Comparison of ENCODE assay signal across 8 cellular contexts in genomic region chr5:10489810-10490426, GRCh38. TPM values are rescaled to one million over a fixed set of nuclear protein-coding genes. Genes with fewer than 3 reads are reported as not detected.
DNase-seq lines count a peak whose midpoint lies in the region; ATAC-seq and TF ChIP-seq lines count a peak whose summit lies in the region.

No MANE protein-coding gene starts in this region.

- H3K4me3 Mint-ChIP-seq in activated naive CD4-positive, alpha-beta T cell treated with anti-CD3 and anti-CD28 coated beads, Interleukin-2, amount 10 ng/mL, durations not matched to agents 7 days and 5 days, result no peak overlapping the region
- H3K4me3 Mint-ChIP-seq in naive B cell, result peak overlapping the region in 7 of 8 donors; percentile 31 to 82 (median 58)
- no peak overlapping the region for H3K4me3 Mint-ChIP-seq in WTC11

- POLR2A ChIA-PET in WTC11 (lab: Charles Lee), result no interaction called here

- H3K36me3 Mint-ChIP-seq in activated naive CD4-positive, alpha-beta T cell treated with anti-CD3 and anti-CD28 coated beads, Interleukin-2, amount 10 ng/mL, durations not matched to agents 7 days and 5 days, result no peaks in the 10 kb centered on the region
- peaks cover 9% of the 10 kb centered on the region in 2 donors for H3K36me3 Mint-ChIP-seq in naive B cell
- peaks cover 11% of the 10 kb centered on the region for H3K36me3 Mint-ChIP-seq in WTC11

- peak; percentile 42 for DNase-seq in activated naive CD4-positive, alpha-beta T cell treated with anti-CD3 and anti-CD28 coated beads, Interleukin-2, amount 10 ng/mL, durations not matched to agents 7 days and 5 days
- DNase-seq in activated naive CD4-positive, alpha-beta T cell treated with anti-CD3 and anti-CD28 coated beads, Interleukin-2, amount 50 U/mL, for 16 hours, result no peak
- DNase-seq in RPMI8226 (peak; percentile 16), naive B cell (peak; percentile 40), WTC11 (ENCODE audit: low spot score) (no peak), NCI-H187 treated with DMSO at 0.1 percent for 48 hours (lab: John Stamatoyannopoulos, UW) (no peak), NCI-H1092 (lab: John Stamatoyannopoulos, UW) (no peak)

- H3K9me3 Mint-ChIP-seq in activated naive CD4-positive, alpha-beta T cell treated with anti-CD3 and anti-CD28 coated beads, Interleukin-2, amount 10 ng/mL, durations not matched to agents 7 days and 5 days, result peaks cover 15% of the 10 kb centered on the region
- H3K9me3 Mint-ChIP-seq in naive B cell (peaks cover 0 to 14% (median 11%) of the 10 kb centered on the region in 7 donors), WTC11 (peaks cover 26% of the 10 kb centered on the region)

- CTCF ChIA-PET in activated naive CD4-positive, alpha-beta T cell treated with anti-CD3 and anti-CD28 coated beads, Interleukin-2, amount 10 ng/mL, durations not matched to agents 7 days and 5 days (lab: Charles Lee), result interaction anchor here (0.7 to 1.7 kb wide), 9 partner anchors 11 to 206 kb away, joined by 3 to 8 read pairs (median 3); no protein-coding TSS in a partner anchor
- CTCF ChIA-PET in WTC11 (lab: Charles Lee), result interaction anchor here (0.5 to 3.1 kb wide), 5 partner anchors 9 to 137 kb away, joined by 4 to 19 read pairs (median 8); no protein-coding TSS in a partner anchor

- no peak for TF ChIP-seq CTCF in WTC11 (IDR thresholded peaks at IDR 0.05)

- no peak overlapping the region for H3K27ac Mint-ChIP-seq in activated naive CD4-positive, alpha-beta T cell treated with anti-CD3 and anti-CD28 coated beads, Interleukin-2, amount 10 ng/mL, durations not matched to agents 7 days and 5 days
- H3K27ac Mint-ChIP-seq in naive B cell (peak overlapping the region in 4 of 6 donors; percentile 36 to 92 (median 70)), WTC11 (no peak overlapping the region)

- H3K4me1 Mint-ChIP-seq in activated naive CD4-positive, alpha-beta T cell treated with anti-CD3 and anti-CD28 coated beads, Interleukin-2, amount 10 ng/mL, durations not matched to agents 7 days and 5 days, result peaks cover 42% of the 10 kb centered on the region
- H3K4me1 Mint-ChIP-seq in naive B cell (peaks cover 23 to 45% (median 44%) of the 10 kb centered on the region in 3 donors), WTC11 (peaks cover 15% of the 10 kb centered on the region)

- ATAC-seq in HG02885 (IDR thresholded peaks at IDR 0.05; ENCODE audit: poor library complexity, unreplicated experiment) (peak; percentile 92), naive B cell (ENCODE audit: low read depth in 2 of 2) (peak; percentile 92 to 93), WTC11 (no peak)

- H3K27me3 Mint-ChIP-seq in activated naive CD4-positive, alpha-beta T cell treated with anti-CD3 and anti-CD28 coated beads, Interleukin-2, amount 10 ng/mL, durations not matched to agents 7 days and 5 days, result peaks cover 32% of the 10 kb centered on the region
- H3K27me3 Mint-ChIP-seq in naive B cell, result peaks cover 0 to 5% (median 0%) of the 10 kb centered on the region in 3 donors
- peaks cover 4% of the 10 kb centered on the region; the same call in 1 of the 2 replicates for H3K27me3 Mint-ChIP-seq in WTC11 (ENCODE audit: low read depth)

TF ChIP-seq in WTC11, 78 proteins besides CTCF, POLR2A, EP300 and RAD21:
- TF ChIP-seq NFYB (CRISPR knock-in tag; conservative IDR thresholded peaks at IDR 0.05; ENCODE audit: low read depth), result no peak
- no peak for TF ChIP-seq MYBL2 (CRISPR knock-in tag; IDR thresholded peaks at IDR 0.05)
- TF ChIP-seq ZNF138 (CRISPR knock-in tag; conservative IDR thresholded peaks at IDR 0.05), result no peak
- no peak for TF ChIP-seq RELA (CRISPR knock-in tag; IDR thresholded peaks at IDR 0.05; ENCODE audit: borderline replicate concordance)
- no peak for TF ChIP-seq PRRX2 (CRISPR knock-in tag; IDR thresholded peaks at IDR 0.05)
- no peak for TF ChIP-seq ZNF396 (CRISPR knock-in tag; IDR thresholded peaks at IDR 0.05; ENCODE audit: borderline replicate concordance)
- no peak for TF ChIP-seq TEAD1 (CRISPR knock-in tag; IDR thresholded peaks at IDR 0.05)
- TF ChIP-seq GABPB1 (CRISPR knock-in tag; IDR thresholded peaks at IDR 0.05), result no peak
- no peak for TF ChIP-seq ZSCAN18 (CRISPR knock-in tag; IDR thresholded peaks at IDR 0.05)
- no peak for TF ChIP-seq ETV6 (CRISPR knock-in tag; IDR thresholded peaks at IDR 0.05)
- TF ChIP-seq SOX15 (CRISPR knock-in tag; IDR thresholded peaks at IDR 0.05), result no peak
- no peak for TF ChIP-seq ATF3 (CRISPR knock-in tag; conservative IDR thresholded peaks at IDR 0.05)
- TF ChIP-seq TEAD4 (CRISPR knock-in tag; IDR thresholded peaks at IDR 0.05), result no peak
- no peak for TF ChIP-seq EMX1 (CRISPR knock-in tag; IDR thresholded peaks at IDR 0.05)
- TF ChIP-seq HMGXB4 (CRISPR knock-in tag; IDR thresholded peaks at IDR 0.05), result no peak
- TF ChIP-seq SMAD4 (CRISPR knock-in tag; IDR thresholded peaks at IDR 0.05), result no peak
- no peak for TF ChIP-seq STAT6 (CRISPR knock-in tag; conservative IDR thresholded peaks at IDR 0.05; ENCODE audit: low read depth)
- no peak for TF ChIP-seq ZBTB21 (CRISPR knock-in tag; IDR thresholded peaks at IDR 0.05; ENCODE audit: borderline replicate concordance)
- TF ChIP-seq ZNF121 (CRISPR knock-in tag; IDR thresholded peaks at IDR 0.05), result no peak
- no peak for TF ChIP-seq ZNF232 (CRISPR knock-in tag; IDR thresholded peaks at IDR 0.05)

RNA-seq across cellular contexts. Expression of gene ROPN1L, which starts 48.2 kb away (rescaled TPM):
- under 1 TPM in 2 of 6 donors, not detected in 4; 0.58 to 0.70 TPM for polyA plus RNA-seq in naive B cell (ENCODE audit: low read depth in 6 of 6)
- total RNA-seq in WTC11 (2021), result 0.27 TPM in 1 of 3 replicates, not detected in the others

Comparison
In these comparisons a context has a peak if more than half of its experiments do, and no peak if none do; other contexts are left out.
1. DNase-seq: peak in activated naive CD4-positive, alpha-beta T cell treated with anti-CD3 and anti-CD28 coated beads, Interleukin-2, amount 10 ng/mL, durations not matched to agents 7 days and 5 days (single experiment), RPMI8226 (single experiment) and naive B cell (single experiment); none in activated naive CD4-positive, alpha-beta T cell treated with anti-CD3 and anti-CD28 coated beads, Interleukin-2, amount 50 U/mL, for 16 hours (single experiment), WTC11 (single experiment), NCI-H187 treated with DMSO at 0.1 percent for 48 hours (single experiment) and NCI-H1092 (single experiment).
2. H3K27ac Mint-ChIP-seq: peak in naive B cell (4 of 6); none in activated naive CD4-positive, alpha-beta T cell treated with anti-CD3 and anti-CD28 coated beads, Interleukin-2, amount 10 ng/mL, durations not matched to agents 7 days and 5 days (single experiment) and WTC11 (single experiment).
3. H3K4me3 Mint-ChIP-seq: peak in naive B cell (7 of 8); none in activated naive CD4-positive, alpha-beta T cell treated with anti-CD3 and anti-CD28 coated beads, Interleukin-2, amount 10 ng/mL, durations not matched to agents 7 days and 5 days (single experiment) and WTC11 (single experiment).